In genomic region chr19:32896516-32897214, GRCh38 we compare ENCODE assay signal across 1 cellular context.
TF ChIP-seq lines count a peak whose summit lies in the region.

No MANE protein-coding gene starts in this region.

TF ChIP-seq in HEK293, 187 proteins besides CTCF, POLR2A, EP300 and RAD21 (continued from another document):
- TF ChIP-seq ZNF510 (tag by site-specific recombination; IDR thresholded peaks at IDR 0.05; ENCODE audit: insufficient replicate concordance) (no peak), ZNF23 (tag by site-specific recombination; IDR thresholded peaks at IDR 0.05; ENCODE audit: borderline replicate concordance) (no peak), SCRT2 (tag by site-specific recombination; IDR thresholded peaks at IDR 0.05) (peak; percentile 95), ZNF350 (tag by site-specific recombination; IDR thresholded peaks at IDR 0.05) (peak; percentile 25; the same call in 1 of the 2 replicates), ZNF302 (tag by site-specific recombination; IDR thresholded peaks at IDR 0.05; ENCODE audit: low read depth) (no peak), ZFP37 (tag by site-specific recombination; IDR thresholded peaks at IDR 0.05) (no peak), SP7 (tag by site-specific recombination; IDR thresholded peaks at IDR 0.05) (peak; percentile 95), ZNF214 (tag by site-specific recombination; IDR thresholded peaks at IDR 0.05; ENCODE audit: borderline replicate concordance) (no peak), SCRT1 (tag by site-specific recombination; IDR thresholded peaks at IDR 0.05; ENCODE audit: borderline replicate concordance) (peak; percentile 97), ZNF521 (tag by site-specific recombination; IDR thresholded peaks at IDR 0.05) (no peak), ZNF341 (tag by site-specific recombination; IDR thresholded peaks at IDR 0.05; ENCODE audit: low read depth) (no peak), ZNF555 (tag by site-specific recombination; conservative IDR thresholded peaks at IDR 0.05) (no peak), ZNF366 (tag by site-specific recombination; conservative IDR thresholded peaks at IDR 0.05) (peak; percentile 47), ZNF639 (tag by site-specific recombination; IDR thresholded peaks at IDR 0.05) (no peak), ZNF169 (tag by site-specific recombination; IDR thresholded peaks at IDR 0.05) (no peak), HIC1 (tag by site-specific recombination; IDR thresholded peaks at IDR 0.05) (0 out of 2 replicates have a peak, but pooled peaks have one; percentile 42), ZNF211 (tag by site-specific recombination; IDR thresholded peaks at IDR 0.05; ENCODE audit: low read depth) (no peak), BCL6B (tag by site-specific recombination; IDR thresholded peaks at IDR 0.05) (peak; percentile 59), ZBTB17 (tag by site-specific recombination; IDR thresholded peaks at IDR 0.05) (no peak), ZNF112 (tag by site-specific recombination; IDR thresholded peaks at IDR 0.05) (0 out of 2 replicates have a peak, but pooled peaks have one; percentile 8), ZSCAN30 (tag by site-specific recombination; IDR thresholded peaks at IDR 0.05) (no peak), INSM2 (tag by site-specific recombination; IDR thresholded peaks at IDR 0.05) (0 out of 2 replicates have a peak, but pooled peaks have one; percentile 35), ZNF792 (tag by site-specific recombination; IDR thresholded peaks at IDR 0.05) (no peak), ZSCAN5A (tag by site-specific recombination; IDR thresholded peaks at IDR 0.05) (no peak), KLF10 (tag by site-specific recombination; IDR thresholded peaks at IDR 0.05) (no peak), HOXA7 (CRISPR knock-in tag; IDR thresholded peaks at IDR 0.05; ENCODE audit: borderline replicate concordance) (no peak), ZNF433 (tag by site-specific recombination; IDR thresholded peaks at IDR 0.05; ENCODE audit: low read depth) (no peak)
